ENCODE assay signal across 13 cellular contexts in genomic region chr20:44501448-44501847, GRCh38. TPM values are rescaled to one million over a fixed set of nuclear protein-coding genes. Genes with fewer than 3 reads are reported as not detected.
A peak's percentile ranks its signal among the peaks of the same experiment; 100 is the strongest.
DNase-seq lines count a peak whose midpoint lies in the region; ATAC-seq and TF ChIP-seq lines count a peak whose summit lies in the region.
"Had no signal": no experiment of that assay in that cellular context is flagged by ENCODE, and none has a peak within 500 bp of the region (broad histone marks: within the 10 kb centered on the region; RNA-seq: fewer than 3 reads in every experiment).

No MANE protein-coding gene starts in this region.

- no peak overlapping the region for H4K8ac ChIP-seq in mesenchymal stem cell (ENCODE audit: low read length)

- no peaks in the 10 kb centered on the region for H3K9me2 ChIP-seq in GM23248 (ENCODE audit: insufficient read depth)

- no peak overlapping the region for H3K18ac ChIP-seq in mesenchymal stem cell (ENCODE audit: low read depth in 1 of 2, low read length in 2 of 2)

- no peak overlapping the region for H2BK5ac ChIP-seq in mesenchymal stem cell (ENCODE audit: low read depth, low read length, poor library complexity, severe bottlenecking)

- no peaks in the 10 kb centered on the region for H3K9me3 ChIP-seq in GM23248 (ENCODE audit: low read depth)
- no peaks in the 10 kb centered on the region for H3K9me3 ChIP-seq in mesenchymal stem cell (ENCODE audit: control insufficient read depth, low read length)
- H3K9me3 ChIP-seq: Caco-2 had no signal

- H3K4me2 ChIP-seq in GM23248 (ENCODE audit: unreplicated experiment) = peak overlapping the region; percentile 39
- H3K4me2 ChIP-seq in mesenchymal stem cell (ENCODE audit: low read length, poor library complexity, severe bottlenecking) = no peak overlapping the region

- H4K91ac ChIP-seq in mesenchymal stem cell (ENCODE audit: low read length) = no peak overlapping the region

- H3K4me3 Mint-ChIP-seq in chondrocyte (ENCODE audit: unreplicated experiment) = no peak overlapping the region
- H3K4me3 Mint-ChIP-seq: stimulated activated naive CD8-positive, alpha-beta T cell treated with anti-CD3 and anti-CD28 coated beads, Interleukin-15, Interleukin-2, amounts not matched to agents 100 ng/mL and 50 ng/mL, for 24 hours had no signal

- no peak for TF ChIP-seq CTCF in AG09309 (IDR thresholded peaks at IDR 0.05; ENCODE audit: control insufficient read depth, insufficient read depth, low read depth, low read length, missing control alignments)
- no peak for TF ChIP-seq CTCF in chondrocyte (IDR thresholded peaks at IDR 0.05)

- peaks cover 56% of the 10 kb centered on the region for H3K79me2 ChIP-seq in GM23248 (ENCODE audit: insufficient read depth)

- H3K9ac ChIP-seq in GM23248 (peak overlapping the region; percentile 46), mesenchymal stem cell (ENCODE audit: low read length) (no peak overlapping the region)

- H3K4me1 Mint-ChIP-seq in chondrocyte (ENCODE audit: low read depth) = peaks cover 35% of the 10 kb centered on the region

- 25 to 28% methylated on average over 5 of the region's 5 CpGs for WGBS in GM23248 (ENCODE audit: low coverage in 1 of 2, low lambda C conversion rate in 2 of 2, missing lambda C conversion rate in 2 of 2), 2 experiments
- 92% methylated on average over 5 of the region's 5 CpGs for WGBS in mesenchymal stem cell

- H3K14ac ChIP-seq in mesenchymal stem cell (ENCODE audit: low read length in 2 of 2) = no peak overlapping the region

- peaks cover 11% of the 10 kb centered on the region for H3K79me1 ChIP-seq in mesenchymal stem cell (replicated peaks; ENCODE audit: low read length, poor library complexity, severe bottlenecking)

- H3K4me3 ChIP-seq in AG09309 (ENCODE audit: control insufficient read depth, low read depth, low read length) (no peak overlapping the region), GM23248 (no peak overlapping the region), mesenchymal stem cell (ENCODE audit: insufficient read depth in 1 of 2, low read depth in 1 of 2, low read length in 2 of 2) (no peak overlapping the region)

- no peaks in the 10 kb centered on the region for H3K27me3 Mint-ChIP-seq in chondrocyte (ENCODE audit: low read depth)
- H3K27me3 Mint-ChIP-seq: stimulated activated naive CD8-positive, alpha-beta T cell treated with anti-CD3 and anti-CD28 coated beads, Interleukin-15, Interleukin-2, amounts not matched to agents 100 ng/mL and 50 ng/mL, for 24 hours had no signal

- H3K9me3 Mint-ChIP-seq in chondrocyte (ENCODE audit: low read depth) = no peaks in the 10 kb centered on the region
- H3K9me3 Mint-ChIP-seq: stimulated activated naive CD8-positive, alpha-beta T cell treated with anti-CD3 and anti-CD28 coated beads, Interleukin-15, Interleukin-2, amounts not matched to agents 100 ng/mL and 50 ng/mL, for 24 hours had no signal

- no peak overlapping the region for H2BK120ac ChIP-seq in mesenchymal stem cell (ENCODE audit: low read depth, low read length)

- no peaks in the 10 kb centered on the region for H3K27me3 ChIP-seq in GM23248 (replicated peaks; ENCODE audit: insufficient read depth)
- H3K27me3 ChIP-seq in mesenchymal stem cell (ENCODE audit: control insufficient read depth in 1 of 2, insufficient read depth in 1 of 2, low read length in 2 of 2) = no peaks in the 10 kb centered on the region

- in situ Hi-C loops in GM23248 (cut with MboI) = no loop called here

- H3K4ac ChIP-seq in mesenchymal stem cell (ENCODE audit: low read depth in 1 of 2, low read length in 2 of 2) = no peak overlapping the region

- H3F3A ChIP-seq in GM23248 (ENCODE audit: insufficient read depth) = peaks cover 79% of the 10 kb centered on the region

- no peak overlapping the region for H2BK12ac ChIP-seq in mesenchymal stem cell (ENCODE audit: low read length in 2 of 2)

- H3K4me1 ChIP-seq in GM23248 (ENCODE audit: insufficient read depth) = peaks cover 27% of the 10 kb centered on the region
- H3K4me1 ChIP-seq in mesenchymal stem cell (ENCODE audit: control insufficient read depth, insufficient read depth, low read depth, low read length) = no peaks in the 10 kb centered on the region

- H3K36me3 Mint-ChIP-seq in chondrocyte (ENCODE audit: low read depth) = peaks cover 46% of the 10 kb centered on the region

- ATAC-seq in GM21447 (IDR thresholded peaks at IDR 0.05; ENCODE audit: unreplicated experiment) (no peak), HG03196 (IDR thresholded peaks at IDR 0.05; ENCODE audit: unreplicated experiment) (no peak)

- no peak overlapping the region for H2BK15ac ChIP-seq in mesenchymal stem cell (ENCODE audit: low read depth, poor library complexity, severe bottlenecking)

- peak overlapping the region; percentile 81 for H3K27ac Mint-ChIP-seq in chondrocyte (ENCODE audit: unreplicated experiment)
- H3K27ac Mint-ChIP-seq: stimulated activated naive CD8-positive, alpha-beta T cell treated with anti-CD3 and anti-CD28 coated beads, Interleukin-15, Interleukin-2, amounts not matched to agents 100 ng/mL and 50 ng/mL, for 24 hours had no signal

- H2AFZ ChIP-seq in GM23248 (no peak overlapping the region), mesenchymal stem cell (ENCODE audit: low read depth, low read length) (no peak overlapping the region)

- DNase-seq in AG09309 (ENCODE audit: low read depth) = peak; percentile 42
- peak; percentile 94 for DNase-seq in GM23248
- no peak for DNase-seq in chondrocyte (ENCODE audit: low spot score)
- DNase-seq in mesenchymal stem cell = peak; percentile 55
- no peak for DNase-seq in COLO829 (ENCODE audit: low spot score)
- no peak for DNase-seq in GM19238 (ENCODE audit: insufficient read length, low spot score)
- DNase-seq: Caco-2; NCI-H1436 treated with DMSO at 0.1 percent for 48 hours; NCI-H526 treated with DMSO at 0.1 percent for 48 hours; stimulated activated CD4-positive, alpha-beta T cell treated with anti-CD3 and anti-CD28 coated beads, Interleukin-4, amount 100 ng/mL, for 24 hours had no signal

- peaks cover 66% of the 10 kb centered on the region for H3K36me3 ChIP-seq in GM23248 (ENCODE audit: low read depth)
- peaks cover 36 to 85% of the 10 kb centered on the region in 2 experiments for H3K36me3 ChIP-seq in mesenchymal stem cell (ENCODE audit: control insufficient read depth in 1 of 2, insufficient read depth in 2 of 2, low read depth in 1 of 2, low read length in 2 of 2)

- no peak overlapping the region for H2AK5ac ChIP-seq in mesenchymal stem cell (ENCODE audit: low read length, severe bottlenecking)

- H4K20me1 ChIP-seq in GM23248 (ENCODE audit: insufficient read depth) = no peaks in the 10 kb centered on the region

- H3K23ac ChIP-seq in mesenchymal stem cell (ENCODE audit: low read length in 2 of 2) = no peak overlapping the region

- H3K27ac ChIP-seq in GM23248 = peak overlapping the region; percentile 79
- H3K27ac ChIP-seq in mesenchymal stem cell (ENCODE audit: low read length, poor library complexity, severe bottlenecking) = no peak overlapping the region

RNA-seq across cellular contexts. Expression of gene SERINC3, which starts 20.4 kb away (rescaled TPM):
- total RNA-seq in GM23248 (2014; rRNA removed; shearing (Covaris generic)) = 105 and 141 TPM in 2 replicates
- 194 and 202 TPM in 2 replicates for polyA plus RNA-seq in GM23248 (2016; fragmentation: Nextera tagmentation; extraction: Ambion mirVana)
- total RNA-seq in chondrocyte = 102 to 121 TPM (median 116 TPM) in 3 replicates
- 154 TPM for polyA plus RNA-seq in mesenchymal stem cell (2013, experiment 1 of 2)
- 162 TPM for polyA plus RNA-seq in mesenchymal stem cell (2013, experiment 2 of 2)

RNA-seq across cellular contexts. Expression of gene TTPAL, which starts 25.8 kb away (rescaled TPM):
- 9.2 and 11.8 TPM in 2 replicates for total RNA-seq in GM23248 (2014; rRNA removed; shearing (Covaris generic))
- 19.6 and 21.4 TPM in 2 replicates for polyA plus RNA-seq in GM23248 (2016; fragmentation: Nextera tagmentation; extraction: Ambion mirVana)
- 16.5 to 18.4 TPM (median 17.1 TPM) in 3 replicates for total RNA-seq in chondrocyte
- polyA plus RNA-seq in mesenchymal stem cell (2013, experiment 1 of 2) = 9.3 TPM
- 10.5 TPM for polyA plus RNA-seq in mesenchymal stem cell (2013, experiment 2 of 2)

Comparison
In these comparisons a context has a peak if more than half of its experiments do, and no peak if none do; other contexts are left out.
1. DNase-seq: peak in AG09309 (single experiment), GM23248 (single experiment) and mesenchymal stem cell (single experiment); none in chondrocyte (single experiment), COLO829 (single experiment) and GM19238 (single experiment).